In the genomic region with DNA sequence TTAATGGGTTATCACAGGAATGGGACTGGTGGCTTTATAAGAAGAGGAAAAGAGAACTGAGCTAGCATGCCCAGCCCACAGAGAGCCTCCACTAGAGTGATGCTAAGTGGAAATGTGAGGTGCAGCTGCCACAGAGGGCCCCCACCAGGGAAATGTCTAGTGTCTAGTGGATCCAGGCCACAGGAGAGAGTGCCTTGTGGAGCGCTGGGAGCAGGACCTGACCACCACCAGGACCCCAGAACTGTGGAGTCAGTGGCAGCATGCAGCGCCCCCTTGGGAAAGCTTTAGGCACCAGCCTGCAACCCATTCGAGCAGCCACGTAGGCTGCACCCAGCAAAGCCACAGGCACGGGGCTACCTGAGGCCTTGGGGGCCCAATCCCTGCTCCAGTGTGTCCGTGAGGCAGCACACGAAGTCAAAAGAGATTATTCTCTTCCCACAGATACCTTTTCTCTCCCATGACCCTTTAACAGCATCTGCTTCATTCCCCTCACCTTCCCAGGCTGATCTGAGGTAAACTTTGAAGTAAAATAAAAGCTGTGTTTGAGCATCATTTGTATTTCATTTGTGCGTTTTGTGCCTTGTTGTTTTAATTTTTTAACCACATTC, we compare ENCODE assay signal across 8 cellular contexts. TPM values are rescaled to one million over a fixed set of nuclear protein-coding genes. Genes with fewer than 3 reads are reported as not detected.
A peak's percentile ranks its signal among the peaks of the same experiment; 100 is the strongest.
DNase-seq lines count a peak whose midpoint lies in the region; ATAC-seq and TF ChIP-seq lines count a peak whose summit lies in the region.

No MANE protein-coding gene starts in this region.

- DNase-seq in activated effector memory CD4-positive, alpha-beta T cell treated with anti-CD3 and anti-CD28 coated beads, Interleukin-2, amount 50 U/mL, for 16 hours: peak; percentile 79
- no peak for DNase-seq in activated effector memory CD4-positive, alpha-beta T cell treated with Interleukin-2 at 50 U/mL for 16 hours
- DNase-seq in activated CD8-positive, alpha-beta T cell treated with anti-CD3 and anti-CD28 coated beads, Interleukin-2, amount 10 ng/mL, durations not matched to agents 7 days and 5 days: peak; percentile 49
- DNase-seq in fibroblast of the aortic adventitia (ENCODE audit: low read depth) (no peak), NCI-H1092 treated with DMSO at 0.1 percent for 48 hours (lab: John Stamatoyannopoulos, UW) (no peak)
- peak; percentile 48 to 57 for DNase-seq in stimulated activated naive CD8-positive, alpha-beta T cell treated with anti-CD3 and anti-CD28 coated beads, Interleukin-15, amount 100 ng/mL, for 72 hours
- DNase-seq in NK-92 treated with Interleukin-12 subunit alpha and Interleukin-12 subunit beta, amount 100 ng/mL, for 24 hours (lab: John Stamatoyannopoulos, UW): no peak

- CTCF ChIA-PET in activated CD8-positive, alpha-beta T cell treated with anti-CD3 and anti-CD28 coated beads, Interleukin-2, amount 10 ng/mL, durations not matched to agents 7 days and 5 days (lab: Charles Lee): interaction anchor here (0.7 to 7.8 kb wide), 12 partner anchors 9 to 103 kb away, joined by 3 to 124 read pairs (median 8); no protein-coding TSS in a partner anchor

- H3K9me3 Mint-ChIP-seq in activated CD8-positive, alpha-beta T cell treated with anti-CD3 and anti-CD28 coated beads, Interleukin-2, amount 10 ng/mL, durations not matched to agents 7 days and 5 days (ENCODE audit: insufficient read depth): no peaks in the 10 kb centered on the region
- peaks cover 0 to 4% of the 10 kb centered on the region in 2 donors for H3K9me3 Mint-ChIP-seq in stimulated activated naive CD8-positive, alpha-beta T cell treated with anti-CD3 and anti-CD28 coated beads, Interleukin-15, amount 100 ng/mL, for 72 hours

- H3K36me3 Mint-ChIP-seq in activated CD8-positive, alpha-beta T cell treated with anti-CD3 and anti-CD28 coated beads, Interleukin-2, amount 10 ng/mL, durations not matched to agents 7 days and 5 days (ENCODE audit: low read depth): peaks cover 56% of the 10 kb centered on the region

- H3K27me3 Mint-ChIP-seq in activated CD8-positive, alpha-beta T cell treated with anti-CD3 and anti-CD28 coated beads, Interleukin-2, amount 10 ng/mL, durations not matched to agents 7 days and 5 days (ENCODE audit: low read depth): no peaks in the 10 kb centered on the region
- H3K27me3 Mint-ChIP-seq in stimulated activated naive CD8-positive, alpha-beta T cell treated with anti-CD3 and anti-CD28 coated beads, Interleukin-15, amount 100 ng/mL, for 72 hours: no peaks in the 10 kb centered on the region

- POLR2A ChIA-PET in activated CD8-positive, alpha-beta T cell treated with anti-CD3 and anti-CD28 coated beads, Interleukin-2, amount 10 ng/mL, durations not matched to agents 7 days and 5 days (lab: Charles Lee): interaction anchor here (0.6 to 8.6 kb wide), 20 partner anchors 8 to 1219 kb away, joined by 3 to 275 read pairs (median 6); partner anchors contain the start of genes ABCF1, GNL1 and PRR3

- peak overlapping the region; percentile 99 for H3K4me3 Mint-ChIP-seq in activated CD8-positive, alpha-beta T cell treated with anti-CD3 and anti-CD28 coated beads, Interleukin-2, amount 10 ng/mL, durations not matched to agents 7 days and 5 days
- H3K4me3 Mint-ChIP-seq in stimulated activated naive CD8-positive, alpha-beta T cell treated with anti-CD3 and anti-CD28 coated beads, Interleukin-15, amount 100 ng/mL, for 72 hours: peak overlapping the region; percentile 99

- H3K27ac Mint-ChIP-seq in activated CD8-positive, alpha-beta T cell treated with anti-CD3 and anti-CD28 coated beads, Interleukin-2, amount 10 ng/mL, durations not matched to agents 7 days and 5 days: peak overlapping the region; percentile 77
- peak overlapping the region; percentile 47 to 100 for H3K27ac Mint-ChIP-seq in stimulated activated naive CD8-positive, alpha-beta T cell treated with anti-CD3 and anti-CD28 coated beads, Interleukin-15, amount 100 ng/mL, for 72 hours

- ATAC-seq in activated CD8-positive, alpha-beta T cell treated with anti-CD3 and anti-CD28 coated beads, Interleukin-2, amount 10 ng/mL, durations not matched to agents 7 days and 5 days: no peak
- no peak for ATAC-seq in stimulated activated naive CD8-positive, alpha-beta T cell treated with anti-CD3 and anti-CD28 coated beads, Interleukin-15, amount 100 ng/mL, for 72 hours
- ATAC-seq in HG02870 (IDR thresholded peaks at IDR 0.05; ENCODE audit: unreplicated experiment): no peak

- peaks cover 58% of the 10 kb centered on the region for H3K4me1 Mint-ChIP-seq in activated CD8-positive, alpha-beta T cell treated with anti-CD3 and anti-CD28 coated beads, Interleukin-2, amount 10 ng/mL, durations not matched to agents 7 days and 5 days (ENCODE audit: low read depth)
- H3K4me1 Mint-ChIP-seq in stimulated activated naive CD8-positive, alpha-beta T cell treated with anti-CD3 and anti-CD28 coated beads, Interleukin-15, amount 100 ng/mL, for 72 hours: peaks cover 93% of the 10 kb centered on the region

- H3K4me3 ChIP-seq in fibroblast of the aortic adventitia (ENCODE audit: low read depth, low read length): no peak overlapping the region

- TF ChIP-seq CTCF in fibroblast of the aortic adventitia (IDR thresholded peaks at IDR 0.05; ENCODE audit: insufficient read depth, low read length): peak; percentile 13

RNA-seq across cellular contexts. Expression of gene HLA-E, which starts 4.4 kb away (rescaled TPM):
- 100 to 1,000 TPM; 523 to 536 TPM for total RNA-seq in activated CD8-positive, alpha-beta T cell treated with anti-CD3 and anti-CD28 coated beads, Interleukin-2, amount 10 ng/mL, durations not matched to agents 7 days and 5 days
- 115 and 227 TPM in 2 replicates for total RNA-seq in fibroblast of the aortic adventitia (ENCODE audit: low replicate concordance)

Comparison
In these comparisons a context has a peak if more than half of its experiments do, and no peak if none do; other contexts are left out.
1. DNase-seq: peak in activated effector memory CD4-positive, alpha-beta T cell treated with anti-CD3 and anti-CD28 coated beads, Interleukin-2, amount 50 U/mL, for 16 hours (single experiment), activated CD8-positive, alpha-beta T cell treated with anti-CD3 and anti-CD28 coated beads, Interleukin-2, amount 10 ng/mL, durations not matched to agents 7 days and 5 days (single experiment) and stimulated activated naive CD8-positive, alpha-beta T cell treated with anti-CD3 and anti-CD28 coated beads, Interleukin-15, amount 100 ng/mL, for 72 hours (2 of 2); none in activated effector memory CD4-positive, alpha-beta T cell treated with Interleukin-2 at 50 U/mL for 16 hours (single experiment), fibroblast of the aortic adventitia (single experiment), NCI-H1092 treated with DMSO at 0.1 percent for 48 hours (single experiment) and NK-92 treated with Interleukin-12 subunit alpha and Interleukin-12 subunit beta, amount 100 ng/mL, for 24 hours (single experiment).